ENCODE assay signal across 8 cellular contexts in the genomic region with DNA sequence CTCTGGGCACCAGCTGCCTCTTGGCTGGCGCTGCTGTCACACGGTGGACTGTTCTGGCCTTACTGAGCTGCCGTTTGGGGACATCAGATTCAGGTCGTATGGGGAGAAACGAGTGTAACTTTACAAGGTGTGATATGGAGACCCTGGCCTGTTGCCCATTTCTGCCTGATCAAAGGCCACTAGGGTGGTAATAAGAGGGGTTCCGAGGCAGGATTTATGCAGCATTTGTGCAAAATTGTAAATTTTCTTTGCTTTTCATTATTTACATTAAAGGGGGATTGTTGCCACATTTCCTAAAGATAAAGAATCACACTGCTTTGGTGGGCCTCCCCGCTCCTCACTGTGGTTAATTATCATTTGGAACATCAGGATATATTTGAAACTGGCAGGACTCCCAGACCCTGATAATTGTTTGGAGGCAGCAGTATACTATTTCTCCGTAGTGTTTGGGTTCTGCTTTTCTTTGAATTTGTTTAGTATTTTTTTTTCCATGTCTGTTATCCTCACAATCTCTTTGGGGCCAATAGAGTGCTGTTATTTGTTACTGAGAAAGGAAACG. TPM values are rescaled to one million over a fixed set of nuclear protein-coding genes. Genes with fewer than 3 reads are reported as not detected.
DNase-seq lines count a peak whose midpoint lies in the region; ATAC-seq, FAIRE-seq and TF ChIP-seq lines count a peak whose summit lies in the region.

No MANE protein-coding gene starts in this region.

- FAIRE-seq in D721Med (lab: Jason Lieb, UNC) = no peak

- H3K4ac ChIP-seq in trophoblast cell (ENCODE audit: low read depth, low read length) = no peak overlapping the region

- TF ChIP-seq CTCF in A673 (conservative IDR thresholded peaks at IDR 0.05; ENCODE audit: low read depth, low read length) = no peak
- no peak for TF ChIP-seq CTCF in RWPE2 (IDR thresholded peaks at IDR 0.05; ENCODE audit: poor library complexity, severe bottlenecking)
- no peak for TF ChIP-seq CTCF in esophagus muscularis mucosa (IDR thresholded peaks at IDR 0.05)
- TF ChIP-seq CTCF in D721Med (IDR thresholded peaks at IDR 0.05; ENCODE audit: insufficient read depth, missing control alignments) = no peak

- H2BK12ac ChIP-seq in trophoblast cell (ENCODE audit: low read length) = no peak overlapping the region

- H4K8ac ChIP-seq in trophoblast cell (ENCODE audit: low read depth, low read length) = peak overlapping the region; percentile 20

- H3K27me3 ChIP-seq in A673 (replicated peaks; ENCODE audit: insufficient read depth, low read depth, low read length, poor library complexity) (no peaks in the 10 kb centered on the region), RWPE2 (ENCODE audit: insufficient read depth, poor library complexity, severe bottlenecking) (no peaks in the 10 kb centered on the region), esophagus muscularis mucosa (no peaks in the 10 kb centered on the region), trophoblast cell (ENCODE audit: insufficient read depth, low read length) (no peaks in the 10 kb centered on the region)

- no peak overlapping the region for H3K18ac ChIP-seq in trophoblast cell (ENCODE audit: low read length)

- H3K79me2 ChIP-seq in trophoblast cell (ENCODE audit: control insufficient read depth, insufficient read depth, low read length, poor library complexity) = peaks cover 2% of the 10 kb centered on the region

- H2BK5ac ChIP-seq in trophoblast cell (ENCODE audit: low read depth, low read length, poor library complexity) = no peak overlapping the region

- POLR2A ChIA-PET in A673 (lab: Charles Lee; ENCODE audit: low non-redundant PET) = no interaction called here

- no peak overlapping the region for H3K9ac ChIP-seq in trophoblast cell (ENCODE audit: low read length)

- H3K14ac ChIP-seq in trophoblast cell (ENCODE audit: low read length) = no peak overlapping the region

- H3K23ac ChIP-seq in trophoblast cell (ENCODE audit: low read length) = no peak overlapping the region

- H3K9me3 ChIP-seq in A673 (ENCODE audit: low read depth, low read length, poor library complexity, severe bottlenecking) (no peaks in the 10 kb centered on the region), RWPE2 (ENCODE audit: severe bottlenecking) (no peaks in the 10 kb centered on the region), esophagus muscularis mucosa (no peaks in the 10 kb centered on the region), trophoblast cell (ENCODE audit: insufficient read depth, low read depth, low read length) (no peaks in the 10 kb centered on the region)

- H3K4me1 ChIP-seq in A673 (ENCODE audit: insufficient read depth, low read length, poor library complexity, severe bottlenecking) (peaks cover 33% of the 10 kb centered on the region), RWPE2 (ENCODE audit: insufficient read depth, poor library complexity, severe bottlenecking) (peaks cover 10% of the 10 kb centered on the region), esophagus muscularis mucosa (peaks cover 21 to 45% (median 34%) of the 10 kb centered on the region in 4 donors), trophoblast cell (ENCODE audit: control insufficient read depth in 1 of 2, insufficient read depth in 2 of 2, low read length in 2 of 2) (peaks cover 3 to 7% of the 10 kb centered on the region in 2 experiments)

- BruUV-seq in A673 (replicated peaks; lab: Mats Ljungman, UMichigan) = TSS peak; percentile 65

- peak overlapping the region; percentile 88 for H3K4me2 ChIP-seq in trophoblast cell (ENCODE audit: low read length)

- ATAC-seq in GM21529 (IDR thresholded peaks at IDR 0.05; ENCODE audit: unreplicated experiment) = peak; percentile 40
- ATAC-seq in RWPE2 (ENCODE audit: low read depth) = no peak
- ATAC-seq in HG03159 (IDR thresholded peaks at IDR 0.05; ENCODE audit: unreplicated experiment) = no peak

- 28% methylated on average over 5 of the region's 9 CpGs for WGBS in esophagus muscularis mucosa
- no CpG with 5 or more reads among the region's 9 CpGs for WGBS in trophoblast cell (ENCODE audit: extremely low coverage, insufficient coverage, insufficient read length)

- no peak overlapping the region for H2AK5ac ChIP-seq in trophoblast cell (ENCODE audit: low read length)

- H3K27ac ChIP-seq in A673 (ENCODE audit: low read depth, low read length, poor library complexity, severe bottlenecking) = peak overlapping the region; percentile 78
- peak overlapping the region; percentile 24 for H3K27ac ChIP-seq in RWPE2 (ENCODE audit: poor library complexity, severe bottlenecking)
- H3K27ac ChIP-seq in esophagus muscularis mucosa (replicated peaks in 1 of 4) = peak overlapping the region; percentile 88 to 95 (median 92)
- no peak overlapping the region for H3K27ac ChIP-seq in trophoblast cell (ENCODE audit: low read depth, low read length)

- H3K36me3 ChIP-seq in A673 (ENCODE audit: insufficient read depth, low read length, poor library complexity, severe bottlenecking) (peaks cover 25% of the 10 kb centered on the region), RWPE2 (ENCODE audit: low read depth) (peaks cover 23% of the 10 kb centered on the region), esophagus muscularis mucosa (peaks cover 12 to 27% (median 24%) of the 10 kb centered on the region in 4 donors), trophoblast cell (ENCODE audit: control insufficient read depth in 1 of 2, insufficient read depth in 2 of 2, low read length in 2 of 2) (peaks cover 4 to 8% of the 10 kb centered on the region in 2 experiments)

- peaks cover 3% of the 10 kb centered on the region for H3K79me1 ChIP-seq in trophoblast cell (ENCODE audit: low read length)

- no peak for TF ChIP-seq POLR2A in esophagus muscularis mucosa (IDR thresholded peaks at IDR 0.05; ENCODE audit: low read depth)

- H2AFZ ChIP-seq in trophoblast cell (ENCODE audit: insufficient read depth, low read length, poor library complexity) = peak overlapping the region; percentile 92

- CTCF ChIA-PET in A673 (lab: Charles Lee) = no interaction called here

- H4K91ac ChIP-seq in trophoblast cell (ENCODE audit: low read depth, low read length) = no peak overlapping the region

- H4K12ac ChIP-seq in trophoblast cell (ENCODE audit: low read depth, low read length) = no peak overlapping the region

- no peak overlapping the region for H2BK120ac ChIP-seq in trophoblast cell (ENCODE audit: insufficient read depth, low read length, poor library complexity)

- intact Hi-C loops in A673 (cut with micrococcal nuclease; ENCODE audit: unreplicated experiment) = no loop called here
- intact Hi-C loops in esophagus muscularis mucosa (cut with DNase I) = no loop called here

- DNase-seq in A673 (ENCODE audit: low spot score) (peak; percentile 57), RWPE2 (ENCODE audit: low spot score) (no peak), esophagus muscularis mucosa (ENCODE audit: extremely low spot score) (no peak), trophoblast cell (no peak), DMS53 treated with DMSO at 0.1 percent for 48 hours (lab: John Stamatoyannopoulos, UW; ENCODE audit: unreplicated experiment) (no peak), D721Med (ENCODE audit: insufficient read length, low spot score) (no peak)

- TF ChIP-seq EP300 in esophagus muscularis mucosa (IDR thresholded peaks at IDR 0.05) = no peak

- peak overlapping the region; percentile 78 for H3K4me3 ChIP-seq in A673 (ENCODE audit: low read depth, low read length, poor library complexity, severe bottlenecking)
- peak overlapping the region; percentile 82 for H3K4me3 ChIP-seq in RWPE2 (ENCODE audit: severe bottlenecking)
- peak overlapping the region; percentile 72 to 95 (median 85) for H3K4me3 ChIP-seq in esophagus muscularis mucosa
- peak overlapping the region; percentile 71 for H3K4me3 ChIP-seq in trophoblast cell (ENCODE audit: low read depth, low read length)

RNA-seq across cellular contexts. Expression of a gene that starts 0.9 kb away (rescaled TPM):
- total RNA-seq in A673 (2021) (36.4 and 37.6 TPM in 2 replicates), esophagus muscularis mucosa (10 to 100 TPM; 12.4 to 19.5 (median 17.8) TPM)
- polyA plus RNA-seq in trophoblast cell (2013) = 4.8 and 5.1 TPM in 2 replicates

RNA-seq across cellular contexts. Expression of a gene that starts 55.5 kb away (rescaled TPM):
- 19.7 and 23.8 TPM in 2 replicates for total RNA-seq in A673 (2021)
- 10 to 100 TPM in 1 of 4 donors, 1 to 10 TPM in 3; 7.2 to 10.4 (median 8.0) TPM for total RNA-seq in esophagus muscularis mucosa
- polyA plus RNA-seq in trophoblast cell (2013) = 3.1 and 3.4 TPM in 2 replicates
